ENCODE assay signal across 10 cellular contexts in the genomic region with DNA sequence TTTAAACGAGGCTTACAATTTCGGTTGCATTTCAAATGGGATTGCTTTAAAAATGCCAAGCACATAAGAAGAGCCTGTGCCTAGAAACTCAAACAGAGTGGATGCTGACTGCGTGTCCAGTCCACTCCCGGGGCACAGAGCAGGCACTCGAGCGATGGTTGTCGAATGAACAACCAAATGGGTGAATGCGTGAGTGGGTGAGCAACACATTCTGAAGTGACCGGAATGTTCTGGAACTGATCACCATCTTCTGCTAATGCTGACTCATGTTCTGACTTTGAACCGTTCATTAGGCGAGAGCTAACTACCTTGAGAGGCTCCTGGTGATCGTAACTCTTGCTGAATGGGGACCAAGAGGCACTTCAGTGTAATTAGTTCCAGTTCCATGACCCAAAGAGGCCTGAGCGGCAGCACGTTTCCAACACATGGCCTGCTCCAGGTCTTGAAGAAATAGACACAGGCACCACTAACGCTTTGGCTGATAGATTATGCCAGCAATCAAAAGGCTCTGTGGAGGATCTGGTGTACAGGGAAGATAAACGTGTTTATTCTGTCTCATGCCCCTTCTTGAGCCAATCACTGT. TPM values are rescaled to one million over a fixed set of nuclear protein-coding genes. Genes with fewer than 3 reads are reported as not detected.
DNase-seq lines count a peak whose midpoint lies in the region; ATAC-seq and TF ChIP-seq lines count a peak whose summit lies in the region.
"Had no signal": no experiment of that assay in that cellular context is flagged by ENCODE, and none has a peak within 500 bp of the region (broad histone marks: within the 10 kb centered on the region; RNA-seq: fewer than 3 reads in every experiment).

No MANE protein-coding gene starts in this region.

- H3K4me3 ChIP-seq in endodermal cell (ENCODE audit: low read length) (no peak overlapping the region), H7 (ENCODE audit: insufficient read depth, low read depth, low read length) (no peak overlapping the region)

- H3K27me3 Mint-ChIP-seq in activated T-helper 1 cell treated with anti-CD3 and anti-CD28 coated beads, Interleukin-12 subunit alpha, Interleukin-12 subunit beta, Interleukin-2, Interleukin-4 antibody, amounts not matched to agents 30 ng/mL and 10 ng/mL and 1 ng/mL, durations not matched to agents 14 hours and 24 hours and 36 hours (ENCODE audit: insufficient read depth) = peaks cover 3% of the 10 kb centered on the region
- peaks cover 2% of the 10 kb centered on the region for H3K27me3 Mint-ChIP-seq in endodermal cell (ENCODE audit: insufficient read depth)

- H3K9ac ChIP-seq in endodermal cell (ENCODE audit: extremely low read depth, low read length, poor library complexity, severe bottlenecking) = no peak overlapping the region

- no peak for TF ChIP-seq CTCF in endodermal cell (conservative IDR thresholded peaks at IDR 0.05)

- H3K4me1 ChIP-seq in endodermal cell (ENCODE audit: control insufficient read depth, insufficient read depth, low read length) = no peaks in the 10 kb centered on the region

- H3K27ac ChIP-seq in endodermal cell (ENCODE audit: low read depth, low read length) = no peak overlapping the region

- no peaks in the 10 kb centered on the region for H3K9me3 Mint-ChIP-seq in activated T-helper 1 cell treated with anti-CD3 and anti-CD28 coated beads, Interleukin-12 subunit alpha, Interleukin-12 subunit beta, Interleukin-2, Interleukin-4 antibody, amounts not matched to agents 30 ng/mL and 10 ng/mL and 1 ng/mL, durations not matched to agents 14 hours and 24 hours and 36 hours
- no peaks in the 10 kb centered on the region for H3K9me3 Mint-ChIP-seq in endodermal cell

- H3K9me3 ChIP-seq in endodermal cell (ENCODE audit: control insufficient read depth, low read length) = no peaks in the 10 kb centered on the region

- H3K27ac Mint-ChIP-seq in activated T-helper 1 cell treated with anti-CD3 and anti-CD28 coated beads, Interleukin-12 subunit alpha, Interleukin-12 subunit beta, Interleukin-2, Interleukin-4 antibody, amounts not matched to agents 30 ng/mL and 10 ng/mL and 1 ng/mL, durations not matched to agents 14 hours and 24 hours and 36 hours = peak overlapping the region; percentile 90
- H3K27ac Mint-ChIP-seq in endodermal cell = no peak overlapping the region

- 90 to 94% methylated on average over 15 to 16 of the region's 16 CpGs for WGBS in endodermal cell (ENCODE audit: insufficient coverage in 1 of 2, insufficient read length in 1 of 2), 2 experiments

- H3K36me3 ChIP-seq in endodermal cell (ENCODE audit: control insufficient read depth, insufficient read depth, low read length) = no peaks in the 10 kb centered on the region
- no peaks in the 10 kb centered on the region for H3K36me3 ChIP-seq in H7 (replicated peaks; ENCODE audit: control insufficient read depth, insufficient read depth, low read length)

- peaks cover 7% of the 10 kb centered on the region for H3K36me3 Mint-ChIP-seq in activated T-helper 1 cell treated with anti-CD3 and anti-CD28 coated beads, Interleukin-12 subunit alpha, Interleukin-12 subunit beta, Interleukin-2, Interleukin-4 antibody, amounts not matched to agents 30 ng/mL and 10 ng/mL and 1 ng/mL, durations not matched to agents 14 hours and 24 hours and 36 hours (ENCODE audit: low read depth)
- H3K36me3 Mint-ChIP-seq in endodermal cell (ENCODE audit: low read depth) = no peaks in the 10 kb centered on the region

- H3K27me3 ChIP-seq in endodermal cell (ENCODE audit: control insufficient read depth, insufficient read depth, low read length, poor library complexity, severe bottlenecking) (no peaks in the 10 kb centered on the region), H7 (ENCODE audit: control insufficient read depth, insufficient read depth, low read length) (no peaks in the 10 kb centered on the region)

- peak; percentile 4 for ATAC-seq in HG03135 (IDR thresholded peaks at IDR 0.05; ENCODE audit: unreplicated experiment)
- no peak for ATAC-seq in Right ventricle myocardium inferior

- DNase-seq in activated CD4-positive, alpha-beta T cell treated with anti-CD3 and anti-CD28 coated beads for 4 hours = peak; percentile 40 to 41
- DNase-seq in activated CD4-positive, alpha-beta T cell treated with anti-CD3 and anti-CD28 coated beads, Interleukin-2, amount 50 U/mL, for 1 hour = no peak
- DNase-seq in activated T-helper 1 cell treated with anti-CD3 and anti-CD28 coated beads, Interleukin-12 subunit alpha, Interleukin-12 subunit beta, Interleukin-2, Interleukin-4 antibody, amounts not matched to agents 30 ng/mL and 10 ng/mL and 1 ng/mL, durations not matched to agents 14 hours and 24 hours and 36 hours (ENCODE audit: low spot score) = no peak
- peak; percentile 36 for DNase-seq in stimulated activated CD4-positive, alpha-beta T cell treated with anti-CD3 and anti-CD28 coated beads, Interleukin-4, amount 100 ng/mL, for 24 hours
- no peak for DNase-seq in Right ventricle myocardium inferior (ENCODE audit: missing footprints)
- no peak for DNase-seq in endodermal cell
- no peak for DNase-seq in H7
- DNase-seq: NCI-H1048, trophoblast cell had no signal

- intact Hi-C loops in activated T-helper 1 cell treated with anti-CD3 and anti-CD28 coated beads, Interleukin-12 subunit alpha, Interleukin-12 subunit beta, Interleukin-2, Interleukin-4 antibody, amounts not matched to agents 30 ng/mL and 10 ng/mL and 1 ng/mL, durations not matched to agents 14 hours and 24 hours and 36 hours (cut with micrococcal nuclease) = loop anchor here (1.0 to 5.0 kb wide), 13 partner anchors 10 to 880 kb away; partner anchors contain the start of gene GSE1
- intact Hi-C loops in Right ventricle myocardium inferior (cut with DNase I) = no loop called here

- H3K4me1 Mint-ChIP-seq in activated T-helper 1 cell treated with anti-CD3 and anti-CD28 coated beads, Interleukin-12 subunit alpha, Interleukin-12 subunit beta, Interleukin-2, Interleukin-4 antibody, amounts not matched to agents 30 ng/mL and 10 ng/mL and 1 ng/mL, durations not matched to agents 14 hours and 24 hours and 36 hours (ENCODE audit: low read depth) = peaks cover 59% of the 10 kb centered on the region
- H3K4me1 Mint-ChIP-seq in endodermal cell = no peaks in the 10 kb centered on the region

- H3K4me3 Mint-ChIP-seq in activated T-helper 1 cell treated with anti-CD3 and anti-CD28 coated beads, Interleukin-12 subunit alpha, Interleukin-12 subunit beta, Interleukin-2, Interleukin-4 antibody, amounts not matched to agents 30 ng/mL and 10 ng/mL and 1 ng/mL, durations not matched to agents 14 hours and 24 hours and 36 hours = peak overlapping the region; percentile 8
- H3K4me3 Mint-ChIP-seq in endodermal cell = no peak overlapping the region

RNA-seq across cellular contexts. Expression of gene IRF8, which starts 37.9 kb away (rescaled TPM):
- 158 and 166 TPM in 2 replicates for total RNA-seq in activated T-helper 1 cell treated with anti-CD3 and anti-CD28 coated beads, Interleukin-12 subunit alpha, Interleukin-12 subunit beta, Interleukin-2, Interleukin-4 antibody, amounts not matched to agents 30 ng/mL and 10 ng/mL and 1 ng/mL, durations not matched to agents 14 hours and 24 hours and 36 hours
- 3.3 TPM for total RNA-seq in Right ventricle myocardium inferior
- under 1 TPM; 0.24 to 0.75 TPM for total RNA-seq in endodermal cell
- polyA plus RNA-seq in endodermal cell (2013, experiment 1 of 2) = 0.64 TPM
- 0.21 TPM for polyA plus RNA-seq in endodermal cell (2013, experiment 2 of 2)
- total RNA-seq in H7 (2014; rRNA removed; shearing (Covaris generic)) = 0.21 and 2.7 TPM in 2 replicates

Comparison
In these comparisons a context has a peak if more than half of its experiments do, and no peak if none do; other contexts are left out.
1. DNase-seq: peak in activated CD4-positive, alpha-beta T cell treated with anti-CD3 and anti-CD28 coated beads for 4 hours (2 of 2) and stimulated activated CD4-positive, alpha-beta T cell treated with anti-CD3 and anti-CD28 coated beads, Interleukin-4, amount 100 ng/mL, for 24 hours (single experiment); none in activated CD4-positive, alpha-beta T cell treated with anti-CD3 and anti-CD28 coated beads, Interleukin-2, amount 50 U/mL, for 1 hour (single experiment), activated T-helper 1 cell treated with anti-CD3 and anti-CD28 coated beads, Interleukin-12 subunit alpha, Interleukin-12 subunit beta, Interleukin-2, Interleukin-4 antibody, amounts not matched to agents 30 ng/mL and 10 ng/mL and 1 ng/mL, durations not matched to agents 14 hours and 24 hours and 36 hours (single experiment), Right ventricle myocardium inferior (single experiment), endodermal cell (single experiment) and H7 (single experiment).
2. RNA of gene IRF8, which starts 37.9 kb away (total RNA-seq): 158 to 166 TPM in activated T-helper 1 cell treated with anti-CD3 and anti-CD28 coated beads, Interleukin-12 subunit alpha, Interleukin-12 subunit beta, Interleukin-2, Interleukin-4 antibody, amounts not matched to agents 30 ng/mL and 10 ng/mL and 1 ng/mL, durations not matched to agents 14 hours and 24 hours and 36 hours; 3.3 TPM in Right ventricle myocardium inferior (single experiment), 0.24 to 0.75 TPM in endodermal cell and 0.21 to 2.7 TPM in H7; every median in the first group is over 10 times any median in the second.